In the genomic region with DNA sequence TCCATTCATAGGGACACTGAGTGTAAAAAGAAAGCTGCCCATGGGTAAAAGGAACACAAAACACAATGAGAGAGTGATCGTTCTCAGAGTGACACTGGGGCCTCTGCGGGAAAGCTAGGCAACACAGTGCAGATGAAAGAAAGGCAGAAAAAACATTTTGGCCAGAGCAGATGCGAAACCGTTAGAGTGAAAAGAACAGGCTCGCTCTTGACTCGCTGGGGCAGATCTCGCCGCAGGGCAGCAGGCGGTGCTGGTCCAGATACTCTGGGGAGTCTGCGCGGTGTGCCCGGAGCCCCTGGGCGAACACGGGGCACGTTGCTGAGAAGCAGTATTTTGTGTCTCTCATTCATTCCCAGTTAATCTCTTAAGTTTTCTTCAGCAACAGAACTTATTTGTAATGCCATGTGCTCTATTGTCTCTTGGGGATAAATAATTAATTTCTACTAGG, we compare ENCODE assay signal across 1 cellular context.
TF ChIP-seq lines count a peak whose summit lies in the region.

No MANE protein-coding gene starts in this region.

TF ChIP-seq in H1, 55 proteins besides CTCF, POLR2A, EP300 and RAD21 (continued from another document):
- TF ChIP-seq POU5F1 (IDR thresholded peaks at IDR 0.05; ENCODE audit: low read depth, low read length), result no peak
